11 cellular contexts compared by ENCODE assay signal in the genomic region with DNA sequence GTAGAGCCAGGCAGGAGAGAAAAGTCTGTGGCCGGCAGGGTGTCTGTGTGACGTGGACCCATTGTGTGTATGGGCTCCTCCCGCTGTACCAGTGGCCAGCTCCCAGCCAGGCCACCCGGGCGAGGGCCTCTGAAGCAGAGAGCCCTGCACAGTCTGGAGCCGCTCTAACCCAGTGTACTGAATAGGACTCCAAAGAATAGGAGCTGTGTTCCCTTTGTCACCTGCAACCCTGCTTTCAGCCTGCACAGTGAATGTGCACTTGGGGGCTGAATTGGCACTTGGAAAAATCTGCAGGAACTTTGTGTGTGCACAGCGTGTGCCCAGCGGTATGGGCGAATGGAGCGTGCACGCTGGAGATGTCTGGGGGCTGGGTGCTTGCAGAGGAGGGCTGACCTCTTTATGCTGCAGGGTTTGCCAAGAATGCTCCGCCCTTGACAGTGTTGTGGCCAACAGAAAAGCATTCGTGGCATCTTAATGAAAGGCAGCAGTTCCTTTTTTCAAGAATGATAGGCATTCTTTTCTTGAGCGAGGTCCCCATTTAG.
A peak's percentile ranks its signal among the peaks of the same experiment; 100 is the strongest.
DNase-seq lines count a peak whose midpoint lies in the region; ATAC-seq and TF ChIP-seq lines count a peak whose summit lies in the region.
"Had no signal": no experiment of that assay in that cellular context is flagged by ENCODE, and none has a peak within 500 bp of the region (broad histone marks: within the 10 kb centered on the region; RNA-seq: fewer than 3 reads in every experiment).

No MANE protein-coding gene starts in this region.

- H3K27me3 ChIP-seq in gastrocnemius medialis, result no peaks in the 10 kb centered on the region
- H3K27me3 ChIP-seq: right lobe of liver had no signal

- ATAC-seq in SK-N-SH treated with all-trans-retinoic acid at 6 μM for 48 hours, result peak; percentile 88
- no peak for ATAC-seq in GM18511 (IDR thresholded peaks at IDR 0.05; ENCODE audit: unreplicated experiment)
- no peak for ATAC-seq in gastrocnemius medialis
- no peak for ATAC-seq in HG03469 (IDR thresholded peaks at IDR 0.05; ENCODE audit: unreplicated experiment)
- ATAC-seq: left colon had no signal

- TF ChIP-seq POLR2A in gastrocnemius medialis (IDR thresholded peaks at IDR 0.05), result no peak

- H3K27ac ChIP-seq in gastrocnemius medialis, result no peak overlapping the region
- H3K27ac ChIP-seq: HL-60, right lobe of liver had no signal

- no peaks in the 10 kb centered on the region for H3K36me3 ChIP-seq in gastrocnemius medialis
- H3K36me3 ChIP-seq: right lobe of liver had no signal

- DNase-seq in AG20443 (ENCODE audit: low spot score) (peak; percentile 93), head of caudate nucleus (peak; percentile 59 to 93 (median 82)), pons (ENCODE audit: low spot score) (peak; percentile 93), gastrocnemius medialis (no peak)
- no peak for DNase-seq in stimulated activated naive CD4-positive, alpha-beta T cell (lab: John Stamatoyannopoulos, UW)
- DNase-seq: left colon, right lobe of liver had no signal

- in situ Hi-C loops in gastrocnemius medialis (cut with MboI; ENCODE audit: low sequenced_read_pairs in 4 of 4), result no loop called here

- no peak overlapping the region for H3K4me3 ChIP-seq in gastrocnemius medialis
- H3K4me3 ChIP-seq: right lobe of liver had no signal

- H3K9me3 ChIP-seq in gastrocnemius medialis, result no peaks in the 10 kb centered on the region
- H3K9me3 ChIP-seq: right lobe of liver had no signal

- intact Hi-C loops in head of caudate nucleus (cut with DNase I) (no loop called here), gastrocnemius medialis (cut with DNase I; ENCODE audit: low total_unique reads) (no loop called here)

- TF ChIP-seq CTCF in gastrocnemius medialis (IDR thresholded peaks at IDR 0.05 in 4 of 5, conservative IDR thresholded peaks at IDR 0.05 in 1 of 5), result no peak

- H3K4me1 ChIP-seq in gastrocnemius medialis, result peaks cover 7 to 17% of the 10 kb centered on the region in 2 donors
- H3K4me1 ChIP-seq: right lobe of liver had no signal

TF ChIP-seq in SK-N-SH treated with all-trans-retinoic acid at 6 μM for 48 hours, 23 proteins besides CTCF, POLR2A, EP300 and RAD21:
- TF ChIP-seq PATZ1 (CRISPR knock-in tag; IDR thresholded peaks at IDR 0.05; ENCODE audit: borderline replicate concordance), result no peak; the same call in 1 of the 2 replicates
- TF ChIP-seq ISL1 (CRISPR knock-in tag; IDR thresholded peaks at IDR 0.05), result peak; percentile 80

Comparison
In these comparisons a context has a peak if more than half of its experiments do, and no peak if none do; other contexts are left out.
1. DNase-seq: peak in AG20443 (single experiment), head of caudate nucleus (42 of 42) and pons (single experiment); none in stimulated activated naive CD4-positive, alpha-beta T cell (0 of 6) and gastrocnemius medialis (0 of 2).